21 cellular contexts compared by ENCODE assay signal in genomic region chr13:41386206-41386605, GRCh38.
"Had no signal": no experiment of that assay in that cellular context is flagged by ENCODE, and none has a peak within 500 bp of the region (broad histone marks: within the 10 kb centered on the region; RNA-seq: fewer than 3 reads in every experiment).

No MANE protein-coding gene starts in this region.

- ATAC-seq: gastrocnemius medialis; heart left ventricle; natural killer cell treated with Interleukin-12 subunit alpha and Interleukin-12 subunit beta and Interleukin-15 and Interleukin-18, amount 100 ng/mL, for 72 hours; psoas muscle; right cardiac atrium had no signal

- H3K9me3 Mint-ChIP-seq: activated naive CD4-positive, alpha-beta T cell treated with anti-CD3 and anti-CD28 coated beads, Interleukin-2, amount 50 U/mL, for 24 hours; memory B cell; natural killer cell treated with Interleukin-12 subunit alpha and Interleukin-12 subunit beta and Interleukin-15 and Interleukin-18, amount 100 ng/mL, for 72 hours; stimulated activated naive CD8-positive, alpha-beta T cell treated with anti-CD3 and anti-CD28 coated beads, Interleukin-15, Interleukin-2, amounts not matched to agents 100 ng/mL and 50 ng/mL, for 24 hours; T-helper 2 cell treated with Interferon-gamma antibody and Interleukin-4, amounts not matched to agents 5 μg/mL and 100 μg/mL, for 36 hours had no signal

- H3K27me3 Mint-ChIP-seq: activated naive CD4-positive, alpha-beta T cell treated with anti-CD3 and anti-CD28 coated beads, Interleukin-2, amount 50 U/mL, for 24 hours; stimulated activated naive CD8-positive, alpha-beta T cell treated with anti-CD3 and anti-CD28 coated beads, Interleukin-15, Interleukin-2, amounts not matched to agents 100 ng/mL and 50 ng/mL, for 24 hours had no signal

- H3K4me1 ChIP-seq: gastrocnemius medialis, psoas muscle had no signal

- H3K36me3 ChIP-seq: gastrocnemius medialis, heart left ventricle, neutrophil, ovary, tibial artery, WERI-Rb-1 had no signal

- DNase-seq: activated CD4-positive, alpha-beta T cell treated with anti-CD3 and anti-CD28 coated beads, Interleukin-2, amount 50 U/mL, for 1 hour; activated CD4-positive, CD25-positive, alpha-beta regulatory T cell treated with anti-CD3 and anti-CD28 coated beads, Interleukin-2, amount 50 U/mL, for 72 hours; activated gamma-delta T cell treated with Interleukin-2 at 50 U/mL for 16 hours; activated T-cell treated with anti-CD3 and anti-CD28 coated beads, Interleukin-2, amount 50 U/mL, for 1 hour; aorta; effector memory CD4-positive, alpha-beta T cell; gastrocnemius medialis; heart left ventricle; ovary; psoas muscle; right cardiac atrium; stimulated activated CD4-positive, alpha-beta T cell treated with anti-CD3 and anti-CD28 coated beads, Interleukin-4, amount 100 ng/mL, for 4 hours; tibial artery; WERI-Rb-1 had no signal

- H3K27me3 ChIP-seq: gastrocnemius medialis, heart left ventricle, neutrophil, ovary, tibial artery had no signal

- H3K4me1 Mint-ChIP-seq: brain, memory B cell had no signal

- H3K36me3 Mint-ChIP-seq: activated naive CD4-positive, alpha-beta T cell treated with anti-CD3 and anti-CD28 coated beads, Interleukin-2, amount 50 U/mL, for 24 hours; brain; natural killer cell treated with Interleukin-12 subunit alpha and Interleukin-12 subunit beta and Interleukin-15 and Interleukin-18, amount 100 ng/mL, for 72 hours had no signal

- H3K27ac ChIP-seq: gastrocnemius medialis, heart left ventricle, neutrophil, ovary, psoas muscle, tibial artery, WERI-Rb-1 had no signal

- H3K9me3 ChIP-seq: gastrocnemius medialis, heart left ventricle, neutrophil, ovary, psoas muscle, tibial artery had no signal

- H3K27ac Mint-ChIP-seq: activated naive CD4-positive, alpha-beta T cell treated with anti-CD3 and anti-CD28 coated beads, Interleukin-2, amount 50 U/mL, for 24 hours; brain; memory B cell; natural killer cell treated with Interleukin-12 subunit alpha and Interleukin-12 subunit beta and Interleukin-15 and Interleukin-18, amount 100 ng/mL, for 72 hours; stimulated activated naive CD8-positive, alpha-beta T cell treated with anti-CD3 and anti-CD28 coated beads, Interleukin-15, Interleukin-2, amounts not matched to agents 100 ng/mL and 50 ng/mL, for 24 hours; T-helper 2 cell treated with Interferon-gamma antibody and Interleukin-4, amounts not matched to agents 5 μg/mL and 100 μg/mL, for 36 hours had no signal

- H3K4me3 ChIP-seq: gastrocnemius medialis, heart left ventricle, ovary, psoas muscle, tibial artery had no signal

- H3K4me3 Mint-ChIP-seq: activated naive CD4-positive, alpha-beta T cell treated with anti-CD3 and anti-CD28 coated beads, Interleukin-2, amount 50 U/mL, for 24 hours; brain; memory B cell; natural killer cell treated with Interleukin-12 subunit alpha and Interleukin-12 subunit beta and Interleukin-15 and Interleukin-18, amount 100 ng/mL, for 72 hours; stimulated activated naive CD8-positive, alpha-beta T cell treated with anti-CD3 and anti-CD28 coated beads, Interleukin-15, Interleukin-2, amounts not matched to agents 100 ng/mL and 50 ng/mL, for 24 hours; T-helper 2 cell treated with Interferon-gamma antibody and Interleukin-4, amounts not matched to agents 5 μg/mL and 100 μg/mL, for 36 hours had no signal
